Comparison of ENCODE assay signal across 18 cellular contexts in the genomic region with DNA sequence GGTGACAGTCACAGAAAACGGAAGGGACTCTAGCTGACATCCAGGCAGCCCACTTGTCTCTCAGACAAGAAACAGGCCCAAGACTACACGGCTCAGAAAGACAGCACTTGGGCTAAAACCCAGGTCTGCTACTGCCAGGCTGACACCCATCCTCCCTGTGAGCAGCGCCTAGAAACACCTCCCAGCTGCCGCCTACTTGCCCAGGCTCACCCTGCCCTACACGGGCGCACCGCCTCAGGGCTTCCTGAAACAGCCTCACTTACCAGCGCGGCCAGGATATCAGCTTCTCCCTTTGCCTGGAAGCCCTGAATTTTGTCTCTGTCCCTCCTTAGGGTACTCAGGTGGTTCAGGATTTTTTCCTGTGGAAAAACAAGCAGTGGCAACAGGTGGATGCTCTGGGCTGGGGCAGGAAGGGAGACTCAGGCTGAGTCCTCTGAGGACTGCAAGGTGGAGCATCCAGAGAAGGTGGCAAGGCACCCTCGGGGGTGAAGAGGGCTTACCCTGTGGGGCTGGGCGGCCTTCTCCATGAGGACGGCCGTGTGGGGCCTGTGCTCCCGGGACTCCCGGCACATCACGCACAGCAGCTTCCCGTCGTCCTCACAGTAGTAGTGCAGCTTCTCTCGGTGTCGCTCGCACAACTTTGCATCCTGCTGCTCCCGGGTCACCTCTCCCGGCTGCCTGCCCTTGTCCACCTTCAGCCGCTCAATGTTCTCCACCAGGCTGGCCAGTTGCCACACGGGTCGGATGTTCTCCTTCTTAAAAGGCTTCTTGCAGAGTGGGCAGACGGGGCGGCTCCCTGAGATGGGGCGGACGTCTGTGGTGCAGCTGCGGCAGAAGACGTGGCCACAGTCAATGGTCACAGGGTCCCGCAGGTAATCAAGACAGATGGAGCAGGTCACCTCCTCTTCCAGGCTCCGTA. TPM values are rescaled to one million over a fixed set of nuclear protein-coding genes. Genes with fewer than 3 reads are reported as not detected.
DNase-seq lines count a peak whose midpoint lies in the region; ATAC-seq and TF ChIP-seq lines count a peak whose summit lies in the region.
"Had no signal": no experiment of that assay in that cellular context is flagged by ENCODE, and none has a peak within 500 bp of the region (broad histone marks: within the 10 kb centered on the region; RNA-seq: fewer than 3 reads in every experiment).

No MANE protein-coding gene starts in this region.

- 0 out of 2 replicates have a peak, but pooled peaks cover 3% of the 10 kb centered on the region for H3K4me1 ChIP-seq in HEK293 (ENCODE audit: control insufficient read depth, insufficient read depth, low read length)
- H3K4me1 ChIP-seq in esophagus muscularis mucosa = peaks cover 10 to 14% (median 11%) of the 10 kb centered on the region in 4 donors

- CTCF ChIA-PET in HEK293 (lab: Yijun Ruan, JAX) = interaction anchor here (3.3 kb wide), 1 partner anchor 21 kb away, joined by 14 read pairs; no protein-coding TSS in a partner anchor

- H3K4me3 ChIP-seq in HEK293 (ENCODE audit: low read depth, low read length) (no peak overlapping the region), esophagus muscularis mucosa (no peak overlapping the region)
- H3K4me3 ChIP-seq: GM23338 had no signal

- no peak for TF ChIP-seq EP300 in esophagus muscularis mucosa (IDR thresholded peaks at IDR 0.05)

- DNase-seq in CD1c-positive myeloid dendritic cell (ENCODE audit: extremely low spot score) = peak; percentile 17
- peak; percentile 62 for DNase-seq in esophagus muscularis mucosa (ENCODE audit: extremely low spot score)
- no peak for DNase-seq in osteocyte (ENCODE audit: extremely low spot score, unreplicated experiment)
- DNase-seq in DMS153 (lab: John Stamatoyannopoulos, UW) = no peak
- no peak for DNase-seq in OCI-M2 (lab: John Stamatoyannopoulos, UW; ENCODE audit: unreplicated experiment)
- DNase-seq: CD8-positive, alpha-beta T cell; DMS79 treated with DMSO at 0.1 percent for 48 hours; NCI-H1417; NCI-H1930; NCI-H2171; NCI-H446 treated with DMSO at 0.1 percent for 48 hours; NCI-H748 treated with DMSO at 0.1 percent for 48 hours; RPMI8226 had no signal

- TF ChIP-seq CTCF in HEK293 (tag by site-specific recombination; IDR thresholded peaks at IDR 0.05) (no peak), esophagus muscularis mucosa (IDR thresholded peaks at IDR 0.05) (no peak), osteocyte (IDR thresholded peaks at IDR 0.05) (no peak)

- WGBS in esophagus muscularis mucosa = 93% methylated on average over 34 of the region's 34 CpGs

- TF ChIP-seq POLR2A in esophagus muscularis mucosa (IDR thresholded peaks at IDR 0.05; ENCODE audit: low read depth) = no peak

- no peak overlapping the region for H3K27ac ChIP-seq in HEK293 (ENCODE audit: extremely low read depth, low read depth, low read length)
- H3K27ac ChIP-seq in esophagus muscularis mucosa (replicated peaks in 1 of 4) = no peak overlapping the region
- H3K27ac ChIP-seq: HL-60 had no signal

- peaks cover 5% of the 10 kb centered on the region for H3K4me1 Mint-ChIP-seq in osteocyte (ENCODE audit: unreplicated experiment)

- peaks cover 36% of the 10 kb centered on the region for H3K36me3 Mint-ChIP-seq in osteocyte (ENCODE audit: unreplicated experiment)

- no peaks in the 10 kb centered on the region for H3K9me3 Mint-ChIP-seq in osteocyte (ENCODE audit: unreplicated experiment)
- H3K9me3 Mint-ChIP-seq: CD8-positive, alpha-beta T cell; GM23338 had no signal

- intact Hi-C loops in esophagus muscularis mucosa (cut with DNase I) = no loop called here

- H3K36me3 ChIP-seq in HEK293 (ENCODE audit: control insufficient read depth in 2 of 2, insufficient read depth in 1 of 2, low read length in 2 of 2) (peaks cover 24 to 64% of the 10 kb centered on the region in 2 experiments), esophagus muscularis mucosa (peaks cover 45 to 75% (median 71%) of the 10 kb centered on the region in 4 donors)

- no peak overlapping the region for H3K4me3 Mint-ChIP-seq in osteocyte (ENCODE audit: unreplicated experiment)
- H3K4me3 Mint-ChIP-seq: CD8-positive, alpha-beta T cell; GM23338 had no signal

- no peaks in the 10 kb centered on the region for H3K27me3 ChIP-seq in esophagus muscularis mucosa

- ATAC-seq in GM21786 (IDR thresholded peaks at IDR 0.05; ENCODE audit: unreplicated experiment) = no peak
- ATAC-seq: CD8-positive, alpha-beta T cell; GM23338; HCT116 had no signal

- H3K27ac Mint-ChIP-seq in osteocyte (ENCODE audit: unreplicated experiment) = peak overlapping the region; percentile 60
- H3K27ac Mint-ChIP-seq: GM23338 had no signal

- H3K9me3 ChIP-seq in HEK293 (ENCODE audit: control insufficient read depth, insufficient read depth, low read depth, low read length) (no peaks in the 10 kb centered on the region), esophagus muscularis mucosa (no peaks in the 10 kb centered on the region)

- POLR2A ChIA-PET in HEK293 (lab: Yijun Ruan, JAX) = interaction anchor here (1.4 kb wide), 1 partner anchor 15 kb away, joined by 4 read pairs; a partner anchor contains a TSS

- H3K27me3 Mint-ChIP-seq in osteocyte (ENCODE audit: unreplicated experiment) = no peaks in the 10 kb centered on the region

TF ChIP-seq in HEK293, 187 proteins besides CTCF, POLR2A, EP300 and RAD21:
- TF ChIP-seq, protein P1, sequence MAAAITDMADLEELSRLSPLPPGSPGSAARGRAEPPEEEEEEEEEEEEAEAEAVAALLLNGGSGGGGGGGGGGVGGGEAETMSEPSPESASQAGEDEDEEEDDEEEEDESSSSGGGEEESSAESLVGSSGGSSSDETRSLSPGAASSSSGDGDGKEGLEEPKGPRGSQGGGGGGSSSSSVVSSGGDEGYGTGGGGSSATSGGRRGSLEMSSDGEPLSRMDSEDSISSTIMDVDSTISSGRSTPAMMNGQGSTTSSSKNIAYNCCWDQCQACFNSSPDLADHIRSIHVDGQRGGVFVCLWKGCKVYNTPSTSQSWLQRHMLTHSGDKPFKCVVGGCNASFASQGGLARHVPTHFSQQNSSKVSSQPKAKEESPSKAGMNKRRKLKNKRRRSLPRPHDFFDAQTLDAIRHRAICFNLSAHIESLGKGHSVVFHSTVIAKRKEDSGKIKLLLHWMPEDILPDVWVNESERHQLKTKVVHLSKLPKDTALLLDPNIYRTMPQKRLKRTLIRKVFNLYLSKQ (tag by site-specific recombination; IDR thresholded peaks at IDR 0.05; ENCODE audit: borderline replicate concordance) = no peak
- TF ChIP-seq SCRT2 (tag by site-specific recombination; IDR thresholded peaks at IDR 0.05) = peak; percentile 86

RNA-seq across cellular contexts. Expression of a gene that starts 14.8 kb away (rescaled TPM):
- 10 to 100 TPM; 33.6 to 58.8 (median 46.3) TPM for total RNA-seq in esophagus muscularis mucosa
- 39.8 and 41.8 TPM in 2 replicates for total RNA-seq in osteocyte

RNA-seq across cellular contexts. Expression of a gene that starts 35.1 kb away (rescaled TPM):
- total RNA-seq in esophagus muscularis mucosa (under 1 TPM in 1 of 4 donors, not detected in 3; 0.42 TPM), osteocyte (not detected in 2 replicates)
- total RNA-seq: CD8-positive, alpha-beta T cell had no signal

RNA-seq across cellular contexts. Expression of a gene that starts 37.4 kb away (rescaled TPM):
- total RNA-seq in esophagus muscularis mucosa (under 1 TPM in 3 of 4 donors, not detected in 1; 0.17 to 0.50 (median 0.42) TPM), osteocyte (not detected in 2 replicates)
- total RNA-seq: CD8-positive, alpha-beta T cell had no signal

Comparison
In these comparisons a context has a peak if more than half of its experiments do, and no peak if none do; other contexts are left out.
1. DNase-seq: peak in CD1c-positive myeloid dendritic cell (single experiment) and esophagus muscularis mucosa (single experiment); none in osteocyte (single experiment), DMS153 (single experiment) and OCI-M2 (single experiment).